ENCODE assay signal across 16 cellular contexts in genomic region chr5:131185523-131186104, GRCh38. TPM values are rescaled to one million over a fixed set of nuclear protein-coding genes. Genes with fewer than 3 reads are reported as not detected.
A peak's percentile ranks its signal among the peaks of the same experiment; 100 is the strongest.
DNase-seq lines count a peak whose midpoint lies in the region; ATAC-seq, FAIRE-seq and TF ChIP-seq lines count a peak whose summit lies in the region.
"Had no signal": no experiment of that assay in that cellular context is flagged by ENCODE, and none has a peak within 500 bp of the region (broad histone marks: within the 10 kb centered on the region; RNA-seq: fewer than 3 reads in every experiment).

No MANE protein-coding gene starts in this region.

- no peak overlapping the region for H4K5ac ChIP-seq in H1 (ENCODE audit: insufficient read length, low read depth, low read length)

- no peak overlapping the region for H4K8ac ChIP-seq in H1 (ENCODE audit: extremely low read depth, insufficient read depth, low read length)

- no peak overlapping the region for H3K4me3 Mint-ChIP-seq in activated T-helper 17 cell treated with anti-CD3 and anti-CD28 coated beads, Interleukin-2, amount 50 U/mL, for 72 hours
- H3K4me3 Mint-ChIP-seq: CD14-positive monocyte; CD8-positive, alpha-beta T cell; HFFc6 had no signal

- no peaks in the 10 kb centered on the region for H3K4me1 Mint-ChIP-seq in activated T-helper 17 cell treated with anti-CD3 and anti-CD28 coated beads, Interleukin-2, amount 50 U/mL, for 72 hours
- H3K4me1 Mint-ChIP-seq: CD14-positive monocyte had no signal

- FAIRE-seq in HepG2 (lab: Jason Lieb, UNC) (no peak), H1 (lab: Jason Lieb, UNC) (no peak)
- FAIRE-seq: A204.1, GM12891 had no signal

- no peaks in the 10 kb centered on the region for H3K23me2 ChIP-seq in H1 (ENCODE audit: low read depth, low read length)

- TF ChIP-seq EP300 in HepG2 (IDR thresholded peaks at IDR 0.05; ENCODE audit: low read depth in 2 of 2, low read length in 2 of 2) (no peak), HepG2 (CRISPR knock-in tag; IDR thresholded peaks at IDR 0.05; ENCODE audit: borderline replicate concordance) (no peak), H1 (IDR thresholded peaks at IDR 0.05; ENCODE audit: borderline replicate concordance in 1 of 2, low read depth in 2 of 2, low read length in 2 of 2) (no peak)

- H2BK20ac ChIP-seq in H1 (ENCODE audit: low read length), result no peak overlapping the region

- H3K27me3 ChIP-seq in HepG2 (ENCODE audit: control insufficient read depth in 1 of 2, insufficient read depth in 2 of 2, low read length in 2 of 2) (no peaks in the 10 kb centered on the region; a peak in 1 of 5 replicates), right lobe of liver (no peaks in the 10 kb centered on the region), H1 (replicated peaks in 1 of 4; ENCODE audit: control insufficient read depth in 3 of 4, extremely low read depth in 1 of 4, insufficient read depth in 3 of 4, low read length in 3 of 4) (no peaks in the 10 kb centered on the region), adrenal gland (no peaks in the 10 kb centered on the region)

- H3K36me3 Mint-ChIP-seq in activated T-helper 17 cell treated with anti-CD3 and anti-CD28 coated beads, Interleukin-2, amount 50 U/mL, for 72 hours (ENCODE audit: low read depth), result peaks cover 46% of the 10 kb centered on the region

- no peaks in the 10 kb centered on the region for H3K36me3 ChIP-seq in HepG2 (replicated peaks in 1 of 2; ENCODE audit: control insufficient read depth in 1 of 2, insufficient read depth in 2 of 2, low read length in 2 of 2)
- H3K36me3 ChIP-seq in right lobe of liver, result no peaks in the 10 kb centered on the region
- H3K36me3 ChIP-seq in H1 (ENCODE audit: control insufficient read depth in 2 of 4, insufficient read depth in 4 of 4, low read length in 3 of 4), result no peaks in the 10 kb centered on the region; a peak in 2 of 8 replicates
- peaks cover 0 to 4% of the 10 kb centered on the region in 2 donors for H3K36me3 ChIP-seq in adrenal gland (replicated peaks in 1 of 2)

- no peaks in the 10 kb centered on the region for H3K27me3 Mint-ChIP-seq in activated T-helper 17 cell treated with anti-CD3 and anti-CD28 coated beads, Interleukin-2, amount 50 U/mL, for 72 hours

- H3K27ac ChIP-seq in HepG2 (ENCODE audit: extremely low read length, insufficient read depth, low read length) (peak overlapping the region; percentile 28), right lobe of liver (no peak overlapping the region), H1 (ENCODE audit: low read depth, low read length) (no peak overlapping the region), adrenal gland (no peak overlapping the region)
- H3K27ac ChIP-seq: HL-60 had no signal

- no peak overlapping the region for H2BK120ac ChIP-seq in H1 (replicated peaks; ENCODE audit: low read depth, low read length)

- intact Hi-C loops in HepG2 (cut with micrococcal nuclease; ENCODE audit: unreplicated experiment) (no loop called here), right lobe of liver (cut with DNase I) (no loop called here), adrenal gland (cut with DNase I) (no loop called here)

- TF ChIP-seq CTCF in HepG2 (CRISPR knock-in tag; IDR thresholded peaks at IDR 0.05) (no peak), right lobe of liver (IDR thresholded peaks at IDR 0.05) (no peak), H1 (IDR thresholded peaks at IDR 0.05; ENCODE audit: control extremely low read depth in 1 of 3, insufficient read depth in 1 of 3, low read depth in 1 of 3, low read length in 3 of 3) (no peak), adrenal gland (IDR thresholded peaks at IDR 0.05) (no peak)

- H3K4me2 ChIP-seq in HepG2 (ENCODE audit: low read depth, low read length), result no peak overlapping the region
- H3K4me2 ChIP-seq in H1 (ENCODE audit: insufficient read depth in 1 of 2, low read depth in 2 of 2, low read length in 2 of 2), result no peak overlapping the region

- H3K79me2 ChIP-seq in HepG2 (ENCODE audit: insufficient read depth, low read length) (no peaks in the 10 kb centered on the region), H1 (ENCODE audit: control insufficient read depth in 1 of 2, insufficient read depth in 2 of 2, low read length in 2 of 2) (no peaks in the 10 kb centered on the region)

- ATAC-seq in HepG2 (peak; percentile 24; the same call in 1 of the 3 replicates), right lobe of liver (no peak)
- no peak for ATAC-seq in activated T-helper 17 cell treated with anti-CD3 and anti-CD28 coated beads, Interleukin-2, amount 50 U/mL, for 72 hours (replicated peaks)
- ATAC-seq: CD8-positive, alpha-beta T cell had no signal

- H2BK12ac ChIP-seq in H1 (ENCODE audit: low read depth, low read length), result no peak overlapping the region

- H3K4me3 ChIP-seq in HepG2 (replicated peaks in 1 of 3; ENCODE audit: insufficient read depth in 1 of 3, low read depth in 2 of 3, low read length in 3 of 3), result no peak overlapping the region
- H3K4me3 ChIP-seq in right lobe of liver, result no peak overlapping the region
- H3K4me3 ChIP-seq in H1 (ENCODE audit: extremely low read depth in 1 of 4, insufficient read depth in 2 of 4, low read depth in 3 of 4, low read length in 4 of 4), result no peak overlapping the region
- H3K4me3 ChIP-seq in adrenal gland, result no peak overlapping the region

- no peak overlapping the region for H3K56ac ChIP-seq in H1 (replicated peaks; ENCODE audit: insufficient read length, low read depth, low read length)

- in situ Hi-C loops in HepG2 (cut with HindIII; ENCODE audit: extremely low pct_ligation_motif_present, low pct_unique_long_range_greater_than_20kb) (no loop called here), ACHN (cut with HindIII; ENCODE audit: low pct_ligation_motif_present, low pct_unique_long_range_greater_than_20kb, low sequenced_read_pairs) (no loop called here)

- H2AFZ ChIP-seq in HepG2 (ENCODE audit: low read length) (no peak overlapping the region), H1 (ENCODE audit: low read length) (no peak overlapping the region)

- no peak overlapping the region for H3K9ac ChIP-seq in HepG2 (ENCODE audit: insufficient read depth, low read depth, low read length)
- no peak overlapping the region for H3K9ac ChIP-seq in H1 (replicated peaks in 1 of 4; ENCODE audit: extremely low read depth in 1 of 4, low read depth in 3 of 4, low read length in 3 of 4)

- TF ChIP-seq RAD21 in HepG2 (CRISPR knock-in tag; IDR thresholded peaks at IDR 0.05), result no peak
- no peak for TF ChIP-seq RAD21 in H1 (IDR thresholded peaks at IDR 0.05 in 1 of 2, conservative IDR thresholded peaks at IDR 0.05 in 1 of 2; ENCODE audit: low read depth in 2 of 2, low read length in 2 of 2)

- H3K23ac ChIP-seq in H1 (ENCODE audit: insufficient read length), result no peak overlapping the region

- no peaks in the 10 kb centered on the region for H3K79me1 ChIP-seq in H1 (ENCODE audit: low read depth, low read length)

- H2AK5ac ChIP-seq in H1 (ENCODE audit: low read depth, low read length), result no peak overlapping the region

- CTCF ChIA-PET in HepG2 (lab: Yijun Ruan, JAX; ENCODE audit: low intra/inter-chr PET ratio, low total read pairs) (no interaction called here), H1 (lab: Charles Lee; ENCODE audit: partially characterized antibody) (interaction anchor here (1.1 kb wide), 1 partner anchor 196 kb away, joined by 3 read pairs; no protein-coding TSS in a partner anchor)

- H3K18ac ChIP-seq in H1 (ENCODE audit: extremely low read depth, low read length), result no peak overlapping the region

- no peak overlapping the region for H2BK5ac ChIP-seq in H1 (ENCODE audit: low read depth, low read length)

- H2BK15ac ChIP-seq in H1 (ENCODE audit: low read length), result no peak overlapping the region

- H3K27ac Mint-ChIP-seq in activated T-helper 17 cell treated with anti-CD3 and anti-CD28 coated beads, Interleukin-2, amount 50 U/mL, for 72 hours, result peak overlapping the region; percentile 9
- H3K27ac Mint-ChIP-seq: CD14-positive monocyte, HFFc6 had no signal

- POLR2A ChIA-PET in HepG2 (lab: Yijun Ruan, JAX), result no interaction called here
- POLR2A ChIA-PET in H1 (lab: Charles Lee; ENCODE audit: partially characterized antibody), result no interaction called here

- no TSS peak for BruUV-seq in HepG2 (replicated peaks; lab: Mats Ljungman, UMichigan)

- H3K4ac ChIP-seq in H1 (replicated peaks; ENCODE audit: insufficient read length, low read depth, low read length), result no peak overlapping the region

- DNase-seq in HepG2 (ENCODE audit: low spot score) (no peak), right lobe of liver (no peak), H1 (ENCODE audit: low read depth in 1 of 2, low spot score in 2 of 2) (no peak), adrenal gland (no peak), ACHN (no peak), GM19240 (ENCODE audit: insufficient read length, low spot score) (no peak)
- DNase-seq: CD8-positive, alpha-beta T cell; COR-L47; HCEC 1CT; HFFc6; KG1 had no signal

- H3K9me3 ChIP-seq in HepG2 (ENCODE audit: low read length), result no peaks in the 10 kb centered on the region
- no peaks in the 10 kb centered on the region for H3K9me3 ChIP-seq in right lobe of liver
- H3K9me3 ChIP-seq in H1 (ENCODE audit: insufficient read depth in 2 of 2, low read depth in 1 of 2, low read length in 1 of 2), result no peaks in the 10 kb centered on the region
- H3K9me3 ChIP-seq in adrenal gland (replicated peaks in 1 of 3), result no peaks in the 10 kb centered on the region

- TF ChIP-seq POLR2A in HepG2 (IDR thresholded peaks at IDR 0.05; ENCODE audit: insufficient read depth in 1 of 2, low read depth in 2 of 2, low read length in 2 of 2) (no peak), right lobe of liver (IDR thresholded peaks at IDR 0.05) (no peak), H1 (IDR thresholded peaks at IDR 0.05; ENCODE audit: control extremely low read depth in 1 of 2, low read depth in 2 of 2, low read length in 2 of 2) (no peak), adrenal gland (IDR thresholded peaks at IDR 0.05) (no peak)

- H4K20me1 ChIP-seq in HepG2 (ENCODE audit: insufficient read depth, low read length) (no peaks in the 10 kb centered on the region), H1 (replicated peaks in 1 of 2; ENCODE audit: control insufficient read depth in 1 of 2, insufficient read depth in 2 of 2, low read length in 2 of 2) (no peaks in the 10 kb centered on the region)

- H3K4me1 ChIP-seq in HepG2 (ENCODE audit: insufficient read depth, low read length), result peaks cover 12% of the 10 kb centered on the region
- no peaks in the 10 kb centered on the region for H3K4me1 ChIP-seq in right lobe of liver
- H3K4me1 ChIP-seq in H1 (replicated peaks in 1 of 4; ENCODE audit: control insufficient read depth in 3 of 4, insufficient read depth in 4 of 4, low read length in 3 of 4), result no peaks in the 10 kb centered on the region
- no peaks in the 10 kb centered on the region for H3K4me1 ChIP-seq in adrenal gland (replicated peaks in 1 of 2)

- no peak overlapping the region for H4K91ac ChIP-seq in H1 (replicated peaks; ENCODE audit: insufficient read length, low read length)

- no peak overlapping the region for H3K14ac ChIP-seq in H1 (ENCODE audit: insufficient read length)

- no peaks in the 10 kb centered on the region for H3K9me3 Mint-ChIP-seq in activated T-helper 17 cell treated with anti-CD3 and anti-CD28 coated beads, Interleukin-2, amount 50 U/mL, for 72 hours
- H3K9me3 Mint-ChIP-seq: CD8-positive, alpha-beta T cell; HFFc6 had no signal

RNA-seq across cellular contexts. Expression of gene LYRM7, which starts 14.9 kb away (rescaled TPM):
- 5.5 and 9.4 TPM in 2 replicates for total RNA-seq in HepG2 (2016; rRNA removed; fragmentation: Illumina TruSeq; extraction: Trizol)
- total RNA-seq in HepG2 (2016; cell fraction: cytosol; rRNA removed; fragmentation: Illumina TruSeq; extraction: Trizol; ENCODE audit: low read depth), result 0.71 and 0.81 TPM in 2 replicates
- 6.9 and 12.8 TPM in 2 replicates for total RNA-seq in HepG2 (2016; cell fraction: insoluble cytoplasmic fraction; rRNA removed; fragmentation: Illumina TruSeq; extraction: Trizol)
- total RNA-seq in HepG2 (2016; cell fraction: membrane; rRNA removed; fragmentation: Illumina TruSeq; extraction: Trizol), result 3.0 and 3.8 TPM in 2 replicates
- total RNA-seq in HepG2 (2016; cell fraction: nucleus; rRNA removed; fragmentation: Illumina TruSeq; extraction: Trizol), result 3.4 and 5.0 TPM in 2 replicates
- polyA plus RNA-seq in HepG2 (2011; rRNA removed), result 2.4 and 3.0 TPM in 2 replicates
- 0.94 and 2.1 TPM in 2 replicates for polyA plus RNA-seq in HepG2 (2011; cell fraction: cytosol; rRNA removed)
- 0.84 and 1.2 TPM in 2 replicates for polyA plus RNA-seq in HepG2 (2011; cell fraction: nucleus; rRNA removed)
- polyA plus RNA-seq in HepG2 (2012), result 4.3 and 5.5 TPM in 2 replicates
- 1.6 and 3.5 TPM in 2 replicates for polyA plus RNA-seq in HepG2 (2016; cell fraction: cytosol; fragmentation: Illumina TruSeq; extraction: Trizol; ENCODE audit: low read depth)
- polyA plus RNA-seq in HepG2 (2016; cell fraction: insoluble cytoplasmic fraction; fragmentation: Illumina TruSeq; extraction: Trizol; ENCODE audit: low read depth), result 13.4 and 14.4 TPM in 2 replicates
- 4.2 and 5.5 TPM in 2 replicates for polyA plus RNA-seq in HepG2 (2016; cell fraction: membrane; fragmentation: Illumina TruSeq; extraction: Trizol; ENCODE audit: low read depth)
- 6.2 and 7.6 TPM in 2 replicates for polyA plus RNA-seq in HepG2 (2016; cell fraction: nucleus; fragmentation: Illumina TruSeq; extraction: Trizol; ENCODE audit: insufficient read depth, low read depth)
- polyA minus RNA-seq in HepG2 (2011; rRNA and poly(A)+ RNA removed; ENCODE audit: low replicate concordance), result 0.54 and 1.4 TPM in 2 replicates
- polyA minus RNA-seq in HepG2 (2011; cell fraction: cytosol; rRNA and poly(A)+ RNA removed), result 2.6 and 3.2 TPM in 2 replicates
- polyA minus RNA-seq in HepG2 (2011; cell fraction: nucleus; rRNA and poly(A)+ RNA removed), result 2.6 and 2.7 TPM in 2 replicates
- 1 to 10 TPM; 4.4 to 9.5 (median 5.6) TPM for total RNA-seq in right lobe of liver
- total RNA-seq in activated T-helper 17 cell treated with anti-CD3 and anti-CD28 coated beads, Interleukin-2, amount 50 U/mL, for 72 hours, result 10 to 100 TPM; 14.2 to 19.9 TPM
- 10.6 and 12.6 TPM in 2 replicates for total RNA-seq in H1 (2021; fragmentation: NEBNext Ultra II Directional; extraction: Animal tissue kit (Norgen Biotek cat#: 25700))
- polyA plus RNA-seq in H1 (2011; rRNA removed), result 1.8 and 1.9 TPM in 2 replicates
- 2.4 TPM for polyA plus RNA-seq in H1 (2011; cell fraction: cytosol; rRNA removed)
- 2.8 TPM for polyA plus RNA-seq in H1 (2011; cell fraction: nucleus; rRNA removed)
- polyA plus RNA-seq in H1 (2012, experiment 1 of 2), result 2.4 to 9.2 TPM (median 2.6 TPM) in 4 replicates
- 2.5 TPM for polyA plus RNA-seq in H1 (2012, experiment 2 of 2)
- 9.2 TPM for polyA plus RNA-seq in H1 (2013, experiment 1 of 2)
- polyA plus RNA-seq in H1 (2013, experiment 2 of 2), result 7.8 TPM
- polyA minus RNA-seq in H1 (2011; rRNA and poly(A)+ RNA removed), result 1.3 and 2.0 TPM in 2 replicates
- polyA minus RNA-seq in H1 (2011; cell fraction: cytosol; rRNA and poly(A)+ RNA removed), result 2.9 TPM
- 5.7 TPM for polyA minus RNA-seq in H1 (2011; cell fraction: nucleus; rRNA and poly(A)+ RNA removed)
- 10 to 100 TPM in 5 of 8 donors, 1 to 10 TPM in 3; 3.0 to 14.5 (median 10.6) TPM for total RNA-seq in adrenal gland
- 10 to 100 TPM in 1 of 3 donors, 1 to 10 TPM in 2; 2.0 to 14.5 (median 3.1) TPM for polyA plus RNA-seq in adrenal gland

RNA-seq across cellular contexts. Expression of gene HINT1, which starts 20.6 kb away (rescaled TPM):
- 428 and 545 TPM in 2 replicates for total RNA-seq in HepG2 (2016; rRNA removed; fragmentation: Illumina TruSeq; extraction: Trizol)
- total RNA-seq in HepG2 (2016; cell fraction: cytosol; rRNA removed; fragmentation: Illumina TruSeq; extraction: Trizol; ENCODE audit: low read depth), result 309 and 320 TPM in 2 replicates
- 423 and 560 TPM in 2 replicates for total RNA-seq in HepG2 (2016; cell fraction: insoluble cytoplasmic fraction; rRNA removed; fragmentation: Illumina TruSeq; extraction: Trizol)
- 458 and 486 TPM in 2 replicates for total RNA-seq in HepG2 (2016; cell fraction: membrane; rRNA removed; fragmentation: Illumina TruSeq; extraction: Trizol)
- total RNA-seq in HepG2 (2016; cell fraction: nucleus; rRNA removed; fragmentation: Illumina TruSeq; extraction: Trizol), result 171 and 187 TPM in 2 replicates
- polyA plus RNA-seq in HepG2 (2011; rRNA removed), result 763 and 997 TPM in 2 replicates
- 642 and 695 TPM in 2 replicates for polyA plus RNA-seq in HepG2 (2011; cell fraction: cytosol; rRNA removed)
- 195 and 281 TPM in 2 replicates for polyA plus RNA-seq in HepG2 (2011; cell fraction: nucleus; rRNA removed)
- 655 and 738 TPM in 2 replicates for polyA plus RNA-seq in HepG2 (2012)
- 408 and 481 TPM in 2 replicates for polyA plus RNA-seq in HepG2 (2016; cell fraction: cytosol; fragmentation: Illumina TruSeq; extraction: Trizol; ENCODE audit: low read depth)
- 558 and 666 TPM in 2 replicates for polyA plus RNA-seq in HepG2 (2016; cell fraction: insoluble cytoplasmic fraction; fragmentation: Illumina TruSeq; extraction: Trizol; ENCODE audit: low read depth)
- 465 and 543 TPM in 2 replicates for polyA plus RNA-seq in HepG2 (2016; cell fraction: membrane; fragmentation: Illumina TruSeq; extraction: Trizol; ENCODE audit: low read depth)
- polyA plus RNA-seq in HepG2 (2016; cell fraction: nucleus; fragmentation: Illumina TruSeq; extraction: Trizol; ENCODE audit: insufficient read depth, low read depth), result 329 and 371 TPM in 2 replicates
- 251 and 278 TPM in 2 replicates for polyA minus RNA-seq in HepG2 (2011; rRNA and poly(A)+ RNA removed; ENCODE audit: low replicate concordance)
- polyA minus RNA-seq in HepG2 (2011; cell fraction: cytosol; rRNA and poly(A)+ RNA removed), result 130 and 157 TPM in 2 replicates
- polyA minus RNA-seq in HepG2 (2011; cell fraction: nucleus; rRNA and poly(A)+ RNA removed), result 121 and 147 TPM in 2 replicates
- 100 to 1,000 TPM; 145 to 246 (median 196) TPM for total RNA-seq in right lobe of liver
- total RNA-seq in activated T-helper 17 cell treated with anti-CD3 and anti-CD28 coated beads, Interleukin-2, amount 50 U/mL, for 72 hours, result 100 to 1,000 TPM; 316 to 358 TPM
- total RNA-seq in H1 (2021; fragmentation: NEBNext Ultra II Directional; extraction: Animal tissue kit (Norgen Biotek cat#: 25700)), result 222 and 230 TPM in 2 replicates
- 281 and 479 TPM in 2 replicates for polyA plus RNA-seq in H1 (2011; rRNA removed)
- 418 TPM for polyA plus RNA-seq in H1 (2011; cell fraction: cytosol; rRNA removed)
- 199 TPM for polyA plus RNA-seq in H1 (2011; cell fraction: nucleus; rRNA removed)
- polyA plus RNA-seq in H1 (2012, experiment 1 of 2), result 340 to 456 TPM (median 349 TPM) in 4 replicates
- 473 TPM for polyA plus RNA-seq in H1 (2012, experiment 2 of 2)
- 315 TPM for polyA plus RNA-seq in H1 (2013, experiment 1 of 2)
- 321 TPM for polyA plus RNA-seq in H1 (2013, experiment 2 of 2)
- 72.5 and 108 TPM in 2 replicates for polyA minus RNA-seq in H1 (2011; rRNA and poly(A)+ RNA removed)
- polyA minus RNA-seq in H1 (2011; cell fraction: cytosol; rRNA and poly(A)+ RNA removed), result 97.0 TPM
- polyA minus RNA-seq in H1 (2011; cell fraction: nucleus; rRNA and poly(A)+ RNA removed), result 133 TPM
- total RNA-seq in adrenal gland, result 100 to 1,000 TPM in 7 of 8 donors, 10 to 100 TPM in 1; 94.2 to 253 (median 184) TPM
- 100 to 1,000 TPM; 109 to 227 (median 138) TPM for polyA plus RNA-seq in adrenal gland

Comparison
In these comparisons a context has a peak if more than half of its experiments do, and no peak if none do; other contexts are left out.
1. Of the 41 proteins assayed by ChIP-seq in both HepG2 and H1: peak only in HepG2: none; only in H1: none; in both: MAFK; in neither: 40.